Comparison of ENCODE assay signal across 20 cellular contexts in genomic region chr5:100424787-100425186, GRCh38.
DNase-seq lines count a peak whose midpoint lies in the region; ATAC-seq and TF ChIP-seq lines count a peak whose summit lies in the region.
"Had no signal": no experiment of that assay in that cellular context is flagged by ENCODE, and none has a peak within 500 bp of the region (broad histone marks: within the 10 kb centered on the region; RNA-seq: fewer than 3 reads in every experiment).

No MANE protein-coding gene starts in this region.

- H3K4me1 Mint-ChIP-seq in activated CD8-positive, alpha-beta T cell treated with anti-CD3 and anti-CD28 coated beads for 36 hours (ENCODE audit: low read depth), result no peaks in the 10 kb centered on the region
- no peaks in the 10 kb centered on the region for H3K4me1 Mint-ChIP-seq in activated CD8-positive, alpha-beta T cell treated with anti-CD3 and anti-CD28 coated beads, Interleukin-2, amount 10 ng/mL, durations not matched to agents 7 days and 5 days (ENCODE audit: low read depth)
- H3K4me1 Mint-ChIP-seq: CD4-positive, alpha-beta memory T cell had no signal

- intact Hi-C loops in activated CD8-positive, alpha-beta T cell treated with anti-CD3 and anti-CD28 coated beads for 36 hours (cut with micrococcal nuclease), result no loop called here

- no peaks in the 10 kb centered on the region for H3K9me3 ChIP-seq in MG63
- H3K9me3 ChIP-seq: A549 had no signal

- no peak for TF ChIP-seq CTCF in activated CD8-positive, alpha-beta T cell treated with anti-CD3 and anti-CD28 coated beads for 36 hours (IDR thresholded peaks at IDR 0.05)
- no peak for TF ChIP-seq CTCF in astrocyte of the spinal cord (IDR thresholded peaks at IDR 0.05; ENCODE audit: low read depth, low read length)

- no peak for ATAC-seq in activated CD8-positive, alpha-beta T cell treated with anti-CD3 and anti-CD28 coated beads for 36 hours
- ATAC-seq in activated CD8-positive, alpha-beta T cell treated with anti-CD3 and anti-CD28 coated beads, Interleukin-2, amount 10 ng/mL, durations not matched to agents 7 days and 5 days, result no peak
- ATAC-seq: A549, K562 had no signal

- no peak overlapping the region for H3K4me3 ChIP-seq in astrocyte of the spinal cord (ENCODE audit: low read depth, low read length)
- H3K4me3 ChIP-seq in MG63, result no peak overlapping the region
- H3K4me3 ChIP-seq: A549, K562 had no signal

- peaks cover 16% of the 10 kb centered on the region for H3K9me3 Mint-ChIP-seq in activated CD8-positive, alpha-beta T cell treated with anti-CD3 and anti-CD28 coated beads for 36 hours
- peaks cover 6% of the 10 kb centered on the region for H3K9me3 Mint-ChIP-seq in activated CD8-positive, alpha-beta T cell treated with anti-CD3 and anti-CD28 coated beads, Interleukin-2, amount 10 ng/mL, durations not matched to agents 7 days and 5 days (ENCODE audit: insufficient read depth)

- POLR2A ChIA-PET in activated CD8-positive, alpha-beta T cell treated with anti-CD3 and anti-CD28 coated beads for 36 hours (lab: Charles Lee), result no interaction called here
- POLR2A ChIA-PET in activated CD8-positive, alpha-beta T cell treated with anti-CD3 and anti-CD28 coated beads, Interleukin-2, amount 10 ng/mL, durations not matched to agents 7 days and 5 days (lab: Charles Lee), result no interaction called here

- no peaks in the 10 kb centered on the region for H3K27me3 Mint-ChIP-seq in activated CD8-positive, alpha-beta T cell treated with anti-CD3 and anti-CD28 coated beads for 36 hours
- no peaks in the 10 kb centered on the region for H3K27me3 Mint-ChIP-seq in activated CD8-positive, alpha-beta T cell treated with anti-CD3 and anti-CD28 coated beads, Interleukin-2, amount 10 ng/mL, durations not matched to agents 7 days and 5 days (ENCODE audit: low read depth)

- H3K36me3 Mint-ChIP-seq in activated CD8-positive, alpha-beta T cell treated with anti-CD3 and anti-CD28 coated beads for 36 hours (ENCODE audit: low read depth), result peaks cover 7% of the 10 kb centered on the region
- H3K36me3 Mint-ChIP-seq in activated CD8-positive, alpha-beta T cell treated with anti-CD3 and anti-CD28 coated beads, Interleukin-2, amount 10 ng/mL, durations not matched to agents 7 days and 5 days (ENCODE audit: low read depth), result no peaks in the 10 kb centered on the region

- no peak overlapping the region for H3K27ac Mint-ChIP-seq in activated CD8-positive, alpha-beta T cell treated with anti-CD3 and anti-CD28 coated beads for 36 hours
- no peak overlapping the region for H3K27ac Mint-ChIP-seq in activated CD8-positive, alpha-beta T cell treated with anti-CD3 and anti-CD28 coated beads, Interleukin-2, amount 10 ng/mL, durations not matched to agents 7 days and 5 days
- H3K27ac Mint-ChIP-seq: CD4-positive, alpha-beta memory T cell had no signal

- H3K27me3 ChIP-seq in MG63, result no peaks in the 10 kb centered on the region

- in situ Hi-C loops in astrocyte of the spinal cord (cut with HindIII; ENCODE audit: low sequenced_read_pairs), result no loop called here

- CTCF ChIA-PET in activated CD8-positive, alpha-beta T cell treated with anti-CD3 and anti-CD28 coated beads for 36 hours (lab: Charles Lee), result interaction anchor here (1.2 kb wide), 1 partner anchor 11 kb away, joined by 3 read pairs; no protein-coding TSS in a partner anchor
- CTCF ChIA-PET in activated CD8-positive, alpha-beta T cell treated with anti-CD3 and anti-CD28 coated beads, Interleukin-2, amount 10 ng/mL, durations not matched to agents 7 days and 5 days (lab: Charles Lee), result no interaction called here

- peak; percentile 9 for DNase-seq in activated CD8-positive, alpha-beta T cell treated with anti-CD3 and anti-CD28 coated beads for 36 hours
- DNase-seq in activated CD8-positive, alpha-beta T cell treated with anti-CD3 and anti-CD28 coated beads, Interleukin-2, amount 10 ng/mL, durations not matched to agents 7 days and 5 days, result no peak
- peak; percentile 12 for DNase-seq in astrocyte of the spinal cord (ENCODE audit: low read depth, low spot score)
- peak; percentile 22 for DNase-seq in left kidney (ENCODE audit: low read depth, low spot score)
- no peak for DNase-seq in MG63
- no peak for DNase-seq in iPS-NIHi11 (ENCODE audit: low spot score)
- no peak for DNase-seq in NCI-H2171 (lab: John Stamatoyannopoulos, UW)
- DNase-seq: C1 segment of cervical spinal cord; CD4-positive, alpha-beta memory T cell; COR-L47; H7; NCI-H1105 treated with DMSO at 0.1 percent for 48 hours; NCI-H146; NCI-H1930; NCI-H510A; NCI-H69; Right ventricle myocardium superior; RPMI8226 had no signal

- H3K4me3 Mint-ChIP-seq in activated CD8-positive, alpha-beta T cell treated with anti-CD3 and anti-CD28 coated beads for 36 hours, result no peak overlapping the region
- no peak overlapping the region for H3K4me3 Mint-ChIP-seq in activated CD8-positive, alpha-beta T cell treated with anti-CD3 and anti-CD28 coated beads, Interleukin-2, amount 10 ng/mL, durations not matched to agents 7 days and 5 days
- H3K4me3 Mint-ChIP-seq: CD4-positive, alpha-beta memory T cell had no signal

- H3K36me3 ChIP-seq in MG63, result no peaks in the 10 kb centered on the region

Comparison
In these comparisons a context has a peak if more than half of its experiments do, and no peak if none do; other contexts are left out.
1. DNase-seq: peak in activated CD8-positive, alpha-beta T cell treated with anti-CD3 and anti-CD28 coated beads for 36 hours (single experiment), astrocyte of the spinal cord (single experiment) and left kidney (single experiment); none in activated CD8-positive, alpha-beta T cell treated with anti-CD3 and anti-CD28 coated beads, Interleukin-2, amount 10 ng/mL, durations not matched to agents 7 days and 5 days (single experiment), MG63 (single experiment), iPS-NIHi11 (single experiment) and NCI-H2171 (single experiment).